Comparison of ENCODE assay signal across 18 cellular contexts in genomic region chr12:116719661-116720060, GRCh38. TPM values are rescaled to one million over a fixed set of nuclear protein-coding genes. Genes with fewer than 3 reads are reported as not detected.
DNase-seq lines count a peak whose midpoint lies in the region; ATAC-seq and TF ChIP-seq lines count a peak whose summit lies in the region.
"Had no signal": no experiment of that assay in that cellular context is flagged by ENCODE, and none has a peak within 500 bp of the region (broad histone marks: within the 10 kb centered on the region; RNA-seq: fewer than 3 reads in every experiment).

No MANE protein-coding gene starts in this region.

- no peaks in the 10 kb centered on the region for H3K27me3 Mint-ChIP-seq in activated naive CD8-positive, alpha-beta T cell
- H3K27me3 Mint-ChIP-seq in activated naive CD8-positive, alpha-beta T cell treated with anti-CD3 and anti-CD28 coated beads, Interleukin-2, amount 50 U/mL, for 24 hours = no peaks in the 10 kb centered on the region
- H3K27me3 Mint-ChIP-seq in brain = no peaks in the 10 kb centered on the region
- H3K27me3 Mint-ChIP-seq in glutamatergic neuron (ENCODE audit: unreplicated experiment) = no peaks in the 10 kb centered on the region
- H3K27me3 Mint-ChIP-seq: activated T-helper 17 cell treated with anti-CD3 and anti-CD28 coated beads, Interleukin-2, amount 50 U/mL, for 72 hours; CD4-positive, alpha-beta T cell; natural killer cell treated with Interleukin-12 subunit alpha and Interleukin-12 subunit beta and Interleukin-15 and Interleukin-18, amount 100 ng/mL, for 72 hours had no signal

- H3K9me3 ChIP-seq in stomach (no peaks in the 10 kb centered on the region), ovary (no peaks in the 10 kb centered on the region)
- H3K9me3 ChIP-seq: Peyer's patch, spleen had no signal

- TF ChIP-seq POLR2A in stomach (IDR thresholded peaks at IDR 0.05) (no peak), ovary (IDR thresholded peaks at IDR 0.05) (no peak)

- H3K27me3 ChIP-seq in stomach = no peaks in the 10 kb centered on the region
- H3K27me3 ChIP-seq in ovary = no peaks in the 10 kb centered on the region
- H3K27me3 ChIP-seq: Peyer's patch, spleen had no signal

- H3K4me3 ChIP-seq in stomach (no peak overlapping the region), ovary (no peak overlapping the region)
- H3K4me3 ChIP-seq: Peyer's patch, spleen had no signal

- peak overlapping the region in 3 of 5 donors; percentile 18 to 40 (median 25) for H3K27ac ChIP-seq in stomach
- no peak overlapping the region for H3K27ac ChIP-seq in ovary
- H3K27ac ChIP-seq: spleen had no signal

- H3K27ac Mint-ChIP-seq in activated naive CD8-positive, alpha-beta T cell = peak overlapping the region; percentile 41
- H3K27ac Mint-ChIP-seq in activated naive CD8-positive, alpha-beta T cell treated with anti-CD3 and anti-CD28 coated beads, Interleukin-2, amount 50 U/mL, for 24 hours = no peak overlapping the region
- H3K27ac Mint-ChIP-seq in brain (peak overlapping the region; percentile 39 to 93 (median 82)), glutamatergic neuron (ENCODE audit: unreplicated experiment) (no peak overlapping the region)
- H3K27ac Mint-ChIP-seq: activated T-helper 17 cell treated with anti-CD3 and anti-CD28 coated beads, Interleukin-2, amount 50 U/mL, for 72 hours; CD4-positive, alpha-beta T cell; natural killer cell treated with Interleukin-12 subunit alpha and Interleukin-12 subunit beta and Interleukin-15 and Interleukin-18, amount 100 ng/mL, for 72 hours had no signal

- 44 to 65% (median 50%) methylated on average over 9 of the region's 9 CpGs for WGBS in stomach, 5 donors
- WGBS in ovary, 3 donors = 60 to 66% (median 65%) methylated on average over 9 of the region's 9 CpGs

- intact Hi-C loops in stomach (cut with DNase I; ENCODE audit: low total_unique reads) = loop anchor here (10.0 kb wide), 1 partner anchor 715 kb away; no protein-coding TSS in a partner anchor
- intact Hi-C loops in ovary (cut with DNase I) = loop anchor here in 1 of 4 donors (10.0 kb wide), 1 partner anchor 1295 kb away; the partner anchor contains the start of gene RFC5

- H3K9me3 Mint-ChIP-seq in activated naive CD8-positive, alpha-beta T cell (ENCODE audit: low read depth) = no peaks in the 10 kb centered on the region
- no peaks in the 10 kb centered on the region for H3K9me3 Mint-ChIP-seq in activated naive CD8-positive, alpha-beta T cell treated with anti-CD3 and anti-CD28 coated beads, Interleukin-2, amount 50 U/mL, for 24 hours
- H3K9me3 Mint-ChIP-seq in brain (no peaks in the 10 kb centered on the region), glutamatergic neuron (ENCODE audit: unreplicated experiment) (no peaks in the 10 kb centered on the region)
- H3K9me3 Mint-ChIP-seq: activated T-helper 17 cell treated with anti-CD3 and anti-CD28 coated beads, Interleukin-2, amount 50 U/mL, for 72 hours; CD4-positive, alpha-beta T cell; natural killer cell treated with Interleukin-12 subunit alpha and Interleukin-12 subunit beta and Interleukin-15 and Interleukin-18, amount 100 ng/mL, for 72 hours had no signal

- no peak overlapping the region for H3K4me3 Mint-ChIP-seq in activated naive CD8-positive, alpha-beta T cell
- no peak overlapping the region for H3K4me3 Mint-ChIP-seq in activated naive CD8-positive, alpha-beta T cell treated with anti-CD3 and anti-CD28 coated beads, Interleukin-2, amount 50 U/mL, for 24 hours
- peak overlapping the region in 4 of 5 experiments; percentile 3 to 71 (median 64) for H3K4me3 Mint-ChIP-seq in brain
- no peak overlapping the region for H3K4me3 Mint-ChIP-seq in glutamatergic neuron (ENCODE audit: unreplicated experiment)
- H3K4me3 Mint-ChIP-seq: activated T-helper 17 cell treated with anti-CD3 and anti-CD28 coated beads, Interleukin-2, amount 50 U/mL, for 72 hours; CD4-positive, alpha-beta T cell; natural killer cell treated with Interleukin-12 subunit alpha and Interleukin-12 subunit beta and Interleukin-15 and Interleukin-18, amount 100 ng/mL, for 72 hours had no signal

- TF ChIP-seq CTCF in brain (conservative IDR thresholded peaks at IDR 0.05) (no peak), stomach (IDR thresholded peaks at IDR 0.05) (no peak), glutamatergic neuron (IDR thresholded peaks at IDR 0.05; ENCODE audit: partially characterized antibody, unreplicated experiment) (no peak), ovary (IDR thresholded peaks at IDR 0.05) (no peak)

- H3K36me3 ChIP-seq in stomach (peaks cover 31 to 76% (median 72%) of the 10 kb centered on the region in 4 donors), ovary (no peaks in the 10 kb centered on the region)

- peaks cover 8 to 29% (median 22%) of the 10 kb centered on the region in 4 donors for H3K4me1 ChIP-seq in stomach
- H3K4me1 ChIP-seq in ovary (ENCODE audit: insufficient read depth) = peaks cover 1% of the 10 kb centered on the region
- H3K4me1 ChIP-seq: Peyer's patch, spleen had no signal

- ATAC-seq in activated naive CD8-positive, alpha-beta T cell treated with anti-CD3 and anti-CD28 coated beads, Interleukin-2, amount 50 U/mL, for 24 hours = no peak
- ATAC-seq: activated T-helper 17 cell treated with anti-CD3 and anti-CD28 coated beads, Interleukin-2, amount 50 U/mL, for 72 hours; natural killer cell treated with Interleukin-12 subunit alpha and Interleukin-12 subunit beta and Interleukin-15 and Interleukin-18, amount 100 ng/mL, for 72 hours had no signal

- TF ChIP-seq EP300 in stomach (IDR thresholded peaks at IDR 0.05) = no peak
- no peak for TF ChIP-seq EP300 in ovary (IDR thresholded peaks at IDR 0.05)

- H3K4me1 Mint-ChIP-seq in activated naive CD8-positive, alpha-beta T cell (ENCODE audit: low read depth) = no peaks in the 10 kb centered on the region
- peaks cover 7% of the 10 kb centered on the region for H3K4me1 Mint-ChIP-seq in activated naive CD8-positive, alpha-beta T cell treated with anti-CD3 and anti-CD28 coated beads, Interleukin-2, amount 50 U/mL, for 24 hours
- H3K4me1 Mint-ChIP-seq in brain = peaks cover 78% of the 10 kb centered on the region
- no peaks in the 10 kb centered on the region for H3K4me1 Mint-ChIP-seq in glutamatergic neuron (ENCODE audit: low read depth, unreplicated experiment)

- peaks cover 5% of the 10 kb centered on the region for H3K36me3 Mint-ChIP-seq in activated naive CD8-positive, alpha-beta T cell
- peaks cover 25% of the 10 kb centered on the region for H3K36me3 Mint-ChIP-seq in activated naive CD8-positive, alpha-beta T cell treated with anti-CD3 and anti-CD28 coated beads, Interleukin-2, amount 50 U/mL, for 24 hours (ENCODE audit: low read depth)
- H3K36me3 Mint-ChIP-seq in brain = peaks cover 40% of the 10 kb centered on the region
- no peaks in the 10 kb centered on the region for H3K36me3 Mint-ChIP-seq in glutamatergic neuron (ENCODE audit: unreplicated experiment)

- no peak for DNase-seq in activated naive CD8-positive, alpha-beta T cell treated with anti-CD3 and anti-CD28 coated beads, Interleukin-2, amount 50 U/mL, for 24 hours
- peak; percentile 14 for DNase-seq in myocyte (ENCODE audit: low read depth)
- DNase-seq in stomach = no peak
- no peak for DNase-seq in glutamatergic neuron
- no peak for DNase-seq in NCI-H82 (lab: John Stamatoyannopoulos, UW)
- no peak for DNase-seq in ovary
- DNase-seq: aorta; CD4-positive, alpha-beta T cell; dermis blood vessel endothelial cell; EL; NCI-H748 treated with DMSO at 0.1 percent for 48 hours; Peyer's patch; spleen; stimulated activated naive CD4-positive, alpha-beta T cell treated with Interleukin-2 at 50 U/mL for 16 hours had no signal

RNA-seq across cellular contexts. Expression of gene SPRING1, which starts 18.2 kb away (rescaled TPM):
- polyA plus RNA-seq in brain (ENCODE audit: insufficient read depth, low read depth, low replicate concordance) (21.0 TPM), stomach (10 to 100 TPM; 11.6 to 27.0 (median 19.9) TPM), ovary (10 to 100 TPM in 1 of 2 donors, 1 to 10 TPM in 1; 5.0 to 11.0 TPM)
- total RNA-seq in myocyte (19.5 and 20.2 TPM in 2 replicates), stomach (100 to 1,000 TPM in 1 of 5 donors, 10 to 100 TPM in 3, 1 to 10 TPM in 1; 1.2 to 124 (median 71.9) TPM), glutamatergic neuron (ENCODE audit: unreplicated experiment) (40.8 TPM), ovary (10 to 100 TPM; 11.0 to 19.7 (median 12.3) TPM)
- 17.3 TPM for polyA plus RNA-seq in myocyte (2012)

RNA-seq across cellular contexts. Expression of gene RNFT2, which starts 18.5 kb away (rescaled TPM):
- polyA plus RNA-seq in brain (ENCODE audit: insufficient read depth, low read depth, low replicate concordance) = 16.3 TPM
- total RNA-seq in myocyte = 1.0 and 2.4 TPM in 2 replicates
- polyA plus RNA-seq in myocyte (2012) = 1.9 TPM
- total RNA-seq in stomach = 10 to 100 TPM in 1 of 5 donors, 1 to 10 TPM in 2, under 1 TPM in 1, not detected in 1; 0.43 to 12.7 (median 3.4) TPM
- polyA plus RNA-seq in stomach = 1 to 10 TPM in 1 of 3 donors, under 1 TPM in 1, not detected in 1; 0.44 to 1.0 TPM
- 55.8 TPM for total RNA-seq in glutamatergic neuron (ENCODE audit: unreplicated experiment)
- total RNA-seq in ovary = 1 to 10 TPM in 6 of 7 donors, under 1 TPM in 1; 0.72 to 4.3 (median 2.8) TPM
- polyA plus RNA-seq in ovary = 1 to 10 TPM; 1.0 to 1.6 TPM

Comparison
In these comparisons a context has a peak if more than half of its experiments do, and no peak if none do; other contexts are left out.
1. H3K27ac Mint-ChIP-seq: peak in activated naive CD8-positive, alpha-beta T cell (single experiment) and brain (5 of 5); none in activated naive CD8-positive, alpha-beta T cell treated with anti-CD3 and anti-CD28 coated beads, Interleukin-2, amount 50 U/mL, for 24 hours (single experiment) and glutamatergic neuron (single experiment).
2. H3K4me3 Mint-ChIP-seq: peak in brain (4 of 5); none in activated naive CD8-positive, alpha-beta T cell (single experiment), activated naive CD8-positive, alpha-beta T cell treated with anti-CD3 and anti-CD28 coated beads, Interleukin-2, amount 50 U/mL, for 24 hours (single experiment) and glutamatergic neuron (single experiment).
3. H3K27ac ChIP-seq: peak in stomach (3 of 5); none in ovary (0 of 2).